ENCODE assay signal across 1 cellular context in genomic region chr3:73137736-73138403, GRCh38.
TF ChIP-seq lines count a peak whose summit lies in the region.

No MANE protein-coding gene starts in this region.

TF ChIP-seq in GM23338, 12 proteins besides CTCF, POLR2A, EP300 and RAD21 (continued from another document):
- TF ChIP-seq ZNF462 (CRISPR knock-in tag; IDR thresholded peaks at IDR 0.05): no peak
